ENCODE assay signal across 1 cellular context in the genomic region with DNA sequence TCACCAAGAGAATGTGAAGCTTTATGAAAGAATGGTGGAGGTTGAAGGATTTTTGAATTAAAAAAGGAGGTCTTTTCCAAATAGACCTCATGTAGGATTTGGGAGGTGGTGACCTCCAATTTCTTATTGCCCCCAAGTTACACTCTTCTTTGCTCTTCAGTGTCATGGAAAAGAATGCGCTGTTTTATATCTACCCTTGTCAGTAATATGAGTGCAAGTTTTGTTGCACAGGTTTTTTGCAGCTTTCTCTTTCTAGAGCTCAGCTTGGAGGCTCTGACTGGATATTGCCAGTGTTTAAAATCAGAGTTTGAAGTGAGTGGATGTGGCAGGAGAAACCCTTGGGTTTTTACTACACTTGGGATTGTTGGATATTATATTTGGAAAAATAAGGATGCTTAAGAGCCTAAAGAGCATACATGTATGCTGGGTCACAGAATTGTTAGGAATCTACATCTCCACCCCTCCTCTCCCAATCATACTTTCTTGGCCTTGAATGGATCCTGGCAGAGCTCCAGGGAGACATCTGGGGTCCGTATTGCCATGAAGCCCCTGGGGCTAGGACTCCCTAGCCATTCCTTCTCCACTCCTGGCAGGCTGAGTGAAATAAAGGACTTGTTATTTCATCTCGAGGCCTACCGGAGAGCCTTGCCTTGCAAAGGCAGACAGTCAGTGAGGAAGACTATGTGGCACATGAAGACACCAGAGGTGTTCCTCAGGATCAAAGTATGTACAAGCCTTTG.
A peak's percentile ranks its signal among the peaks of the same experiment; 100 is the strongest.
TF ChIP-seq lines count a peak whose summit lies in the region.

No MANE protein-coding gene starts in this region.

TF ChIP-seq in HepG2, 621 proteins besides CTCF, POLR2A, EP300 and RAD21 (continued from another document and continues in another):
- TF ChIP-seq, protein P1, sequence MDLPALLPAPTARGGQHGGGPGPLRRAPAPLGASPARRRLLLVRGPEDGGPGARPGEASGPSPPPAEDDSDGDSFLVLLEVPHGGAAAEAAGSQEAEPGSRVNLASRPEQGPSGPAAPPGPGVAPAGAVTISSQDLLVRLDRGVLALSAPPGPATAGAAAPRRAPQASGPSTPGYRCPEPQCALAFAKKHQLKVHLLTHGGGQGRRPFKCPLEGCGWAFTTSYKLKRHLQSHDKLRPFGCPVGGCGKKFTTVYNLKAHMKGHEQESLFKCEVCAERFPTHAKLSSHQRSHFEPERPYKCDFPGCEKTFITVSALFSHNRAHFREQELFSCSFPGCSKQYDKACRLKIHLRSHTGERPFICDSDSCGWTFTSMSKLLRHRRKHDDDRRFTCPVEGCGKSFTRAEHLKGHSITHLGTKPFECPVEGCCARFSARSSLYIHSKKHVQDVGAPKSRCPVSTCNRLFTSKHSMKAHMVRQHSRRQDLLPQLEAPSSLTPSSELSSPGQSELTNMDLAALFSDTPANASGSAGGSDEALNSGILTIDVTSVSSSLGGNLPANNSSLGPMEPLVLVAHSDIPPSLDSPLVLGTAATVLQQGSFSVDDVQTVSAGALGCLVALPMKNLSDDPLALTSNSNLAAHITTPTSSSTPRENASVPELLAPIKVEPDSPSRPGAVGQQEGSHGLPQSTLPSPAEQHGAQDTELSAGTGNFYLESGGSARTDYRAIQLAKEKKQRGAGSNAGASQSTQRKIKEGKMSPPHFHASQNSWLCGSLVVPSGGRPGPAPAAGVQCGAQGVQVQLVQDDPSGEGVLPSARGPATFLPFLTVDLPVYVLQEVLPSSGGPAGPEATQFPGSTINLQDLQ (CRISPR knock-in tag; IDR thresholded peaks at IDR 0.05): no peak
- TF ChIP-seq ZNF737 (CRISPR knock-in tag; IDR thresholded peaks at IDR 0.05; ENCODE audit: borderline replicate concordance) (no peak), NR2F2 (IDR thresholded peaks at IDR 0.05; ENCODE audit: borderline replicate concordance, low read depth) (no peak), ZNF7 (CRISPR knock-in tag; IDR thresholded peaks at IDR 0.05) (no peak), PRMT3 (CRISPR knock-in tag; IDR thresholded peaks at IDR 0.05; ENCODE audit: borderline replicate concordance, low read depth) (no peak), CREB1 (IDR thresholded peaks at IDR 0.05) (no peak), CREB1 (CRISPR knock-in tag; IDR thresholded peaks at IDR 0.05) (0 out of 2 replicates have a peak, but pooled peaks have one; percentile 7), HCFC1 (IDR thresholded peaks at IDR 0.05; ENCODE audit: low read depth, low read length) (no peak), ZNF256 (CRISPR knock-in tag; conservative IDR thresholded peaks at IDR 0.05) (peak; percentile 47; the same call in 1 of the 2 replicates), ZNF772 (CRISPR knock-in tag; IDR thresholded peaks at IDR 0.05) (no peak), ARNT (IDR thresholded peaks at IDR 0.05) (no peak), SAFB2 (CRISPR knock-in tag; IDR thresholded peaks at IDR 0.05; ENCODE audit: borderline replicate concordance, low read depth) (peak; percentile 23; the same call in 1 of the 2 replicates), FOXO1 (CRISPR knock-in tag; IDR thresholded peaks at IDR 0.05) (no peak), WIZ (CRISPR knock-in tag; IDR thresholded peaks at IDR 0.05) (no peak), MLX (CRISPR knock-in tag; IDR thresholded peaks at IDR 0.05) (no peak), ZNF598 (CRISPR knock-in tag; IDR thresholded peaks at IDR 0.05; ENCODE audit: borderline replicate concordance) (no peak), HOMEZ (CRISPR knock-in tag; IDR thresholded peaks at IDR 0.05; ENCODE audit: low read depth) (no peak), ZNF530 (CRISPR knock-in tag; IDR thresholded peaks at IDR 0.05; ENCODE audit: low read depth) (no peak), ZNF614 (CRISPR knock-in tag; IDR thresholded peaks at IDR 0.05; ENCODE audit: borderline replicate concordance) (no peak), ZBTB10 (CRISPR knock-in tag; IDR thresholded peaks at IDR 0.05; ENCODE audit: borderline replicate concordance) (0 out of 2 replicates have a peak, but pooled peaks have one; percentile 23), KDM6A (CRISPR knock-in tag; IDR thresholded peaks at IDR 0.05; ENCODE audit: low read depth) (no peak), TOPORS (CRISPR knock-in tag; IDR thresholded peaks at IDR 0.05) (no peak), ZNF788 (CRISPR knock-in tag; IDR thresholded peaks at IDR 0.05; ENCODE audit: borderline replicate concordance) (no peak), YEATS4 (CRISPR knock-in tag; IDR thresholded peaks at IDR 0.05; ENCODE audit: borderline replicate concordance) (0 out of 2 replicates have a peak, but pooled peaks have one; percentile 19), GATAD2A (CRISPR knock-in tag; IDR thresholded peaks at IDR 0.05) (no peak), ZBTB37 (CRISPR knock-in tag; IDR thresholded peaks at IDR 0.05) (0 out of 2 replicates have a peak, but pooled peaks have one; percentile 39), IKZF4 (CRISPR knock-in tag; IDR thresholded peaks at IDR 0.05; ENCODE audit: borderline replicate concordance, low read depth, not compliant biosample characterization) (no peak), ZNF549 (CRISPR knock-in tag; IDR thresholded peaks at IDR 0.05) (no peak), MED8 (CRISPR knock-in tag; IDR thresholded peaks at IDR 0.05; ENCODE audit: insufficient replicate concordance) (peak; percentile 73), ZNF432 (CRISPR knock-in tag; IDR thresholded peaks at IDR 0.05; ENCODE audit: borderline replicate concordance) (no peak), ZNF3 (CRISPR knock-in tag; IDR thresholded peaks at IDR 0.05) (no peak), ZNF251 (CRISPR knock-in tag; IDR thresholded peaks at IDR 0.05) (no peak), TEAD3 (CRISPR knock-in tag; optimal IDR thresholded peaks at IDR 0.05; ENCODE audit: borderline replicate concordance) (peak; percentile 30), MIER3 (CRISPR knock-in tag; IDR thresholded peaks at IDR 0.05; ENCODE audit: borderline replicate concordance) (no peak), MEF2D (CRISPR knock-in tag; IDR thresholded peaks at IDR 0.05) (no peak), NFKB2 (CRISPR knock-in tag; IDR thresholded peaks at IDR 0.05; ENCODE audit: borderline replicate concordance) (no peak), NR2F6 (IDR thresholded peaks at IDR 0.05) (no peak), NR2F6 (CRISPR knock-in tag; IDR thresholded peaks at IDR 0.05) (no peak), ZBTB20 (CRISPR knock-in tag; IDR thresholded peaks at IDR 0.05; ENCODE audit: borderline replicate concordance, low read depth) (no peak)
- TF ChIP-seq, protein P2, sequence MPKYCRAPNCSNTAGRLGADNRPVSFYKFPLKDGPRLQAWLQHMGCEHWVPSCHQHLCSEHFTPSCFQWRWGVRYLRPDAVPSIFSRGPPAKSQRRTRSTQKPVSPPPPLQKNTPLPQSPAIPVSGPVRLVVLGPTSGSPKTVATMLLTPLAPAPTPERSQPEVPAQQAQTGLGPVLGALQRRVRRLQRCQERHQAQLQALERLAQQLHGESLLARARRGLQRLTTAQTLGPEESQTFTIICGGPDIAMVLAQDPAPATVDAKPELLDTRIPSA (CRISPR knock-in tag; IDR thresholded peaks at IDR 0.05; ENCODE audit: borderline replicate concordance): no peak
- TF ChIP-seq, protein P3, sequence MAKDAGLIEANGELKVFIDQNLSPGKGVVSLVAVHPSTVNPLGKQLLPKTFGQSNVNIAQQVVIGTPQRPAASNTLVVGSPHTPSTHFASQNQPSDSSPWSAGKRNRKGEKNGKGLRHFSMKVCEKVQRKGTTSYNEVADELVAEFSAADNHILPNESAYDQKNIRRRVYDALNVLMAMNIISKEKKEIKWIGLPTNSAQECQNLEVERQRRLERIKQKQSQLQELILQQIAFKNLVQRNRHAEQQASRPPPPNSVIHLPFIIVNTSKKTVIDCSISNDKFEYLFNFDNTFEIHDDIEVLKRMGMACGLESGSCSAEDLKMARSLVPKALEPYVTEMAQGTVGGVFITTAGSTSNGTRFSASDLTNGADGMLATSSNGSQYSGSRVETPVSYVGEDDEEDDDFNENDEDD (CRISPR knock-in tag; IDR thresholded peaks at IDR 0.05; ENCODE audit: borderline replicate concordance): no peak
- TF ChIP-seq, protein P4, sequence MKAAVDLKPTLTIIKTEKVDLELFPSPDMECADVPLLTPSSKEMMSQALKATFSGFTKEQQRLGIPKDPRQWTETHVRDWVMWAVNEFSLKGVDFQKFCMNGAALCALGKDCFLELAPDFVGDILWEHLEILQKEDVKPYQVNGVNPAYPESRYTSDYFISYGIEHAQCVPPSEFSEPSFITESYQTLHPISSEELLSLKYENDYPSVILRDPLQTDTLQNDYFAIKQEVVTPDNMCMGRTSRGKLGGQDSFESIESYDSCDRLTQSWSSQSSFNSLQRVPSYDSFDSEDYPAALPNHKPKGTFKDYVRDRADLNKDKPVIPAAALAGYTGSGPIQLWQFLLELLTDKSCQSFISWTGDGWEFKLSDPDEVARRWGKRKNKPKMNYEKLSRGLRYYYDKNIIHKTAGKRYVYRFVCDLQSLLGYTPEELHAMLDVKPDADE (CRISPR knock-in tag; IDR thresholded peaks at IDR 0.05): no peak
- TF ChIP-seq, protein P5, sequence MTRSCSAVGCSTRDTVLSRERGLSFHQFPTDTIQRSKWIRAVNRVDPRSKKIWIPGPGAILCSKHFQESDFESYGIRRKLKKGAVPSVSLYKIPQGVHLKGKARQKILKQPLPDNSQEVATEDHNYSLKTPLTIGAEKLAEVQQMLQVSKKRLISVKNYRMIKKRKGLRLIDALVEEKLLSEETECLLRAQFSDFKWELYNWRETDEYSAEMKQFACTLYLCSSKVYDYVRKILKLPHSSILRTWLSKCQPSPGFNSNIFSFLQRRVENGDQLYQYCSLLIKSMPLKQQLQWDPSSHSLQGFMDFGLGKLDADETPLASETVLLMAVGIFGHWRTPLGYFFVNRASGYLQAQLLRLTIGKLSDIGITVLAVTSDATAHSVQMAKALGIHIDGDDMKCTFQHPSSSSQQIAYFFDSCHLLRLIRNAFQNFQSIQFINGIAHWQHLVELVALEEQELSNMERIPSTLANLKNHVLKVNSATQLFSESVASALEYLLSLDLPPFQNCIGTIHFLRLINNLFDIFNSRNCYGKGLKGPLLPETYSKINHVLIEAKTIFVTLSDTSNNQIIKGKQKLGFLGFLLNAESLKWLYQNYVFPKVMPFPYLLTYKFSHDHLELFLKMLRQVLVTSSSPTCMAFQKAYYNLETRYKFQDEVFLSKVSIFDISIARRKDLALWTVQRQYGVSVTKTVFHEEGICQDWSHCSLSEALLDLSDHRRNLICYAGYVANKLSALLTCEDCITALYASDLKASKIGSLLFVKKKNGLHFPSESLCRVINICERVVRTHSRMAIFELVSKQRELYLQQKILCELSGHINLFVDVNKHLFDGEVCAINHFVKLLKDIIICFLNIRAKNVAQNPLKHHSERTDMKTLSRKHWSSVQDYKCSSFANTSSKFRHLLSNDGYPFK (CRISPR knock-in tag; IDR thresholded peaks at IDR 0.05; ENCODE audit: borderline replicate concordance): no peak
- TF ChIP-seq, protein P6, sequence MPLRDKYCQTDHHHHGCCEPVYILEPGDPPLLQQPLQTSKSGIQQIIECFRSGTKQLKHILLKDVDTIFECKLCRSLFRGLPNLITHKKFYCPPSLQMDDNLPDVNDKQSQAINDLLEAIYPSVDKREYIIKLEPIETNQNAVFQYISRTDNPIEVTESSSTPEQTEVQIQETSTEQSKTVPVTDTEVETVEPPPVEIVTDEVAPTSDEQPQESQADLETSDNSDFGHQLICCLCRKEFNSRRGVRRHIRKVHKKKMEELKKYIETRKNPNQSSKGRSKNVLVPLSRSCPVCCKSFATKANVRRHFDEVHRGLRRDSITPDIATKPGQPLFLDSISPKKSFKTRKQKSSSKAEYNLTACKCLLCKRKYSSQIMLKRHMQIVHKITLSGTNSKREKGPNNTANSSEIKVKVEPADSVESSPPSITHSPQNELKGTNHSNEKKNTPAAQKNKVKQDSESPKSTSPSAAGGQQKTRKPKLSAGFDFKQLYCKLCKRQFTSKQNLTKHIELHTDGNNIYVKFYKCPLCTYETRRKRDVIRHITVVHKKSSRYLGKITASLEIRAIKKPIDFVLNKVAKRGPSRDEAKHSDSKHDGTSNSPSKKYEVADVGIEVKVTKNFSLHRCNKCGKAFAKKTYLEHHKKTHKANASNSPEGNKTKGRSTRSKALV (CRISPR knock-in tag; IDR thresholded peaks at IDR 0.05): peak; percentile 75
